19 cellular contexts compared by ENCODE assay signal in genomic region chr1:81242103-81242502, GRCh38.
A peak's percentile ranks its signal among the peaks of the same experiment; 100 is the strongest.
DNase-seq lines count a peak whose midpoint lies in the region; ATAC-seq and TF ChIP-seq lines count a peak whose summit lies in the region.
"Had no signal": no experiment of that assay in that cellular context is flagged by ENCODE, and none has a peak within 500 bp of the region (broad histone marks: within the 10 kb centered on the region; RNA-seq: fewer than 3 reads in every experiment).

No MANE protein-coding gene starts in this region.

- H3K9me3 ChIP-seq in HUES6 (ENCODE audit: control insufficient read depth, insufficient read depth, low read depth, low read length) (no peaks in the 10 kb centered on the region), iPS-18a (ENCODE audit: control insufficient read depth, low read depth, low read length) (no peaks in the 10 kb centered on the region)
- H3K9me3 ChIP-seq: A549; BLaER1 treated with 17β-estradiol and CSF1 and Interleukin-3, amounts not matched to agents 10 nM and 100 nM; Caco-2 had no signal

- H3K27ac ChIP-seq in GM23338 (ENCODE audit: low read depth) (no peak overlapping the region), HUES6 (ENCODE audit: low read depth, low read length) (peak overlapping the region; percentile 6), iPS-18a (ENCODE audit: low read length) (no peak overlapping the region)
- H3K27ac ChIP-seq: 22Rv1; A549; BLaER1 treated with 17β-estradiol and CSF1 and Interleukin-3, amounts not matched to agents 10 nM and 100 nM; C4-2B had no signal

- H3K9me2 ChIP-seq in GM23338 (ENCODE audit: insufficient read depth), result no peaks in the 10 kb centered on the region

- DNase-seq in Right ventricle myocardium superior (no peak), cardiac septum (ENCODE audit: low spot score) (no peak), GM23338 (ENCODE audit: low spot score) (no peak), mucosa of gallbladder (ENCODE audit: low spot score) (no peak)
- DNase-seq: AML-193; Caco-2; Calu3; CD4-positive, alpha-beta T cell; CD8-positive, alpha-beta T cell; DMS79 treated with DMSO at 0.1 percent for 48 hours; GF-D8 had no signal

- no peak overlapping the region for H3K4me3 Mint-ChIP-seq in GM23338
- H3K4me3 Mint-ChIP-seq: B cell; CD4-positive, alpha-beta T cell; CD8-positive, alpha-beta T cell had no signal

- H3K9ac ChIP-seq in HUES6 (ENCODE audit: low read length) (no peak overlapping the region), iPS-18a (ENCODE audit: low read length) (peak overlapping the region; percentile 7)
- H3K9ac ChIP-seq: BLaER1 treated with 17β-estradiol and CSF1 and Interleukin-3, amounts not matched to agents 10 nM and 100 nM had no signal

- H3K27me3 Mint-ChIP-seq in GM23338 (ENCODE audit: insufficient read depth, low read depth, poor library complexity), result peaks cover 16% of the 10 kb centered on the region
- H3K27me3 Mint-ChIP-seq: B cell; CD4-positive, alpha-beta T cell had no signal

- H2AFZ ChIP-seq in GM23338, result no peak overlapping the region

- ATAC-seq in Right ventricle myocardium superior (ENCODE audit: poor library complexity) (peak; percentile 34), GM23338 (no peak), GM21423 (IDR thresholded peaks at IDR 0.05; ENCODE audit: unreplicated experiment) (no peak)
- ATAC-seq: A549; CD8-positive, alpha-beta T cell had no signal

- no peak for TF ChIP-seq CTCF in GM23338 (conservative IDR thresholded peaks at IDR 0.05; ENCODE audit: low read depth in 2 of 2)

- peaks cover 7% of the 10 kb centered on the region for H3K36me3 ChIP-seq in GM23338 (ENCODE audit: insufficient read depth)
- H3K36me3 ChIP-seq in HUES6 (ENCODE audit: control insufficient read depth, insufficient read depth, low read length), result peaks cover 12% of the 10 kb centered on the region
- H3K36me3 ChIP-seq in iPS-18a (ENCODE audit: control insufficient read depth, low read depth, low read length), result no peaks in the 10 kb centered on the region
- H3K36me3 ChIP-seq: BLaER1 treated with 17β-estradiol and CSF1 and Interleukin-3, amounts not matched to agents 10 nM and 100 nM had no signal

- 0 out of 2 replicates have a peak overlapping the region, but pooled peaks have one; percentile 40 for H3K27ac Mint-ChIP-seq in GM23338
- H3K27ac Mint-ChIP-seq: B cell; CD4-positive, alpha-beta T cell; CD8-positive, alpha-beta T cell had no signal

- no peaks in the 10 kb centered on the region for H4K20me1 ChIP-seq in GM23338 (replicated peaks; ENCODE audit: insufficient read depth)
- H4K20me1 ChIP-seq: BLaER1 treated with 17β-estradiol and CSF1 and Interleukin-3, amounts not matched to agents 10 nM and 100 nM had no signal

- peaks cover 50% of the 10 kb centered on the region for H3K4me1 Mint-ChIP-seq in GM23338
- H3K4me1 Mint-ChIP-seq: B cell had no signal

- H3K4me1 ChIP-seq in GM23338 (ENCODE audit: insufficient read depth) (peaks cover 62% of the 10 kb centered on the region), HUES6 (ENCODE audit: control insufficient read depth, insufficient read depth, low read length) (peaks cover 67% of the 10 kb centered on the region), iPS-18a (ENCODE audit: control insufficient read depth, low read depth, low read length) (peaks cover 67% of the 10 kb centered on the region)
- H3K4me1 ChIP-seq: A549; BLaER1 treated with 17β-estradiol and CSF1 and Interleukin-3, amounts not matched to agents 10 nM and 100 nM; Caco-2 had no signal

- H3K36me3 Mint-ChIP-seq in GM23338 (ENCODE audit: low read depth), result peaks cover 37% of the 10 kb centered on the region
- H3K36me3 Mint-ChIP-seq: CD8-positive, alpha-beta T cell had no signal

- H3K9me3 Mint-ChIP-seq in GM23338, result peaks cover 32% of the 10 kb centered on the region

- intact Hi-C loops in Right ventricle myocardium superior (cut with DNase I), result no loop called here
- intact Hi-C loops in cardiac septum (cut with DNase I), result no loop called here

- H3K4me3 ChIP-seq in GM23338 (no peak overlapping the region), HUES6 (ENCODE audit: low read depth, low read length) (no peak overlapping the region), iPS-18a (ENCODE audit: low read length) (peak overlapping the region; percentile 2)
- H3K4me3 ChIP-seq: A549; BLaER1 treated with 17β-estradiol and CSF1 and Interleukin-3, amounts not matched to agents 10 nM and 100 nM had no signal

- H3K4me2 ChIP-seq in GM23338, result no peak overlapping the region
- H3K4me2 ChIP-seq: A549; BLaER1 treated with 17β-estradiol and CSF1 and Interleukin-3, amounts not matched to agents 10 nM and 100 nM had no signal

- H3K79me2 ChIP-seq in GM23338 (replicated peaks; ENCODE audit: insufficient read depth), result peaks cover 38% of the 10 kb centered on the region

- peaks cover 5% of the 10 kb centered on the region; the same call in 1 of the 2 replicates for H3F3A ChIP-seq in GM23338 (replicated peaks; ENCODE audit: low read depth)

- H3K27me3 ChIP-seq in GM23338 (ENCODE audit: insufficient read depth), result no peaks in the 10 kb centered on the region
- H3K27me3 ChIP-seq in HUES6 (ENCODE audit: control insufficient read depth, insufficient read depth, low read length), result no peaks in the 10 kb centered on the region
- H3K27me3 ChIP-seq in iPS-18a (ENCODE audit: control insufficient read depth, insufficient read depth, low read length), result no peaks in the 10 kb centered on the region
- H3K27me3 ChIP-seq: BLaER1 treated with 17β-estradiol and CSF1 and Interleukin-3, amounts not matched to agents 10 nM and 100 nM had no signal

TF ChIP-seq in GM23338, 12 proteins besides CTCF, POLR2A, EP300 and RAD21:
- TF ChIP-seq EZH2 (IDR thresholded peaks at IDR 0.05; ENCODE audit: low read depth, unreplicated experiment) (no peak), CREB1 (CRISPR knock-in tag; IDR thresholded peaks at IDR 0.05; ENCODE audit: low read depth) (no peak)
